8 cellular contexts compared by ENCODE assay signal in genomic region chr10:118259288-118259906, GRCh38.
DNase-seq lines count a peak whose midpoint lies in the region; ATAC-seq and TF ChIP-seq lines count a peak whose summit lies in the region.

No MANE protein-coding gene starts in this region.

- H3K27me3 ChIP-seq in Peyer's patch = no peaks in the 10 kb centered on the region

- DNase-seq in DMS 273 (lab: John Stamatoyannopoulos, UW; ENCODE audit: unreplicated experiment) (peak; percentile 63), DMS 273 treated with DMSO at 0.1 percent for 48 hours (lab: John Stamatoyannopoulos, UW) (no peak), Peyer's patch (peak in 2 of 3 donors; percentile 52 to 56), epithelial cell of esophagus (ENCODE audit: low read depth) (peak; percentile 63), renal cortical epithelial cell (ENCODE audit: low read depth) (peak; percentile 38), GM19238 (ENCODE audit: insufficient read length, low spot score) (no peak), NCI-H226 (no peak)

- H3K36me3 ChIP-seq in Peyer's patch = no peaks in the 10 kb centered on the region

- TF ChIP-seq POLR2A in Peyer's patch (IDR thresholded peaks at IDR 0.05) = no peak

- H3K9me3 ChIP-seq in Peyer's patch = no peaks in the 10 kb centered on the region

- H3K4me3 ChIP-seq in Peyer's patch (no peak overlapping the region), epithelial cell of esophagus (ENCODE audit: low read length) (no peak overlapping the region)

- ATAC-seq in HG03103 (IDR thresholded peaks at IDR 0.05; ENCODE audit: low read depth, unreplicated experiment) = peak; percentile 73

- no peak overlapping the region for H3K27ac ChIP-seq in Peyer's patch

- no peaks in the 10 kb centered on the region for H3K4me1 ChIP-seq in Peyer's patch

- TF ChIP-seq CTCF in Peyer's patch (IDR thresholded peaks at IDR 0.05) (peak in 4 of 6 experiments; percentile 29 to 51 (median 45)), epithelial cell of esophagus (IDR thresholded peaks at IDR 0.05; ENCODE audit: insufficient read depth, low read depth, low read length, missing control alignments) (peak; percentile 74)

Comparison
In these comparisons a context has a peak if more than half of its experiments do, and no peak if none do; other contexts are left out.
1. DNase-seq: peak in DMS 273 (single experiment), Peyer's patch (2 of 3), epithelial cell of esophagus (single experiment) and renal cortical epithelial cell (single experiment); none in DMS 273 treated with DMSO at 0.1 percent for 48 hours (single experiment), GM19238 (single experiment) and NCI-H226 (single experiment).